Comparison of ENCODE assay signal across 22 cellular contexts in genomic region chr9:136798708-136799078, GRCh38. TPM values are rescaled to one million over a fixed set of nuclear protein-coding genes. Genes with fewer than 3 reads are reported as not detected.
DNase-seq lines count a peak whose midpoint lies in the region; ATAC-seq, FAIRE-seq and TF ChIP-seq lines count a peak whose summit lies in the region.
"Had no signal": no experiment of that assay in that cellular context is flagged by ENCODE, and none has a peak within 500 bp of the region (broad histone marks: within the 10 kb centered on the region; RNA-seq: fewer than 3 reads in every experiment).

No MANE protein-coding gene starts in this region.

- DNase-seq in HepG2 (ENCODE audit: low spot score) = no peak
- DNase-seq in right lobe of liver = no peak
- no peak for DNase-seq in colonic mucosa
- DNase-seq in neural crest cell (ENCODE audit: low read depth, low spot score) = no peak
- no peak for DNase-seq in DMS79 treated with DMSO at 0.1 percent for 48 hours (lab: John Stamatoyannopoulos, UW)
- no peak for DNase-seq in HAP-1 (ENCODE audit: low spot score in 2 of 2)
- no peak for DNase-seq in NCI-H2029 treated with DMSO at 0.1 percent for 48 hours (lab: John Stamatoyannopoulos, UW)
- DNase-seq in effector CD4-positive, alpha-beta T cell = no peak
- DNase-seq: cortex of kidney, foreskin melanocyte, SHP77 treated with DMSO at 0.1 percent for 48 hours had no signal

- H3K36me3 ChIP-seq in HepG2 (replicated peaks in 1 of 2; ENCODE audit: control insufficient read depth in 1 of 2, insufficient read depth in 2 of 2, low read length in 2 of 2) (peaks cover 0 to 1% of the 10 kb centered on the region in 2 experiments; a peak in 1 of 5 replicates), right lobe of liver (no peaks in the 10 kb centered on the region), colonic mucosa (no peaks in the 10 kb centered on the region), HAP-1 (replicated peaks) (no peaks in the 10 kb centered on the region; the same call in 1 of the 2 replicates)

- H3K27ac ChIP-seq in HepG2 (ENCODE audit: extremely low read length, insufficient read depth, low read length) = peak overlapping the region; percentile 84
- no peak overlapping the region for H3K27ac ChIP-seq in right lobe of liver
- peak overlapping the region; percentile 93 for H3K27ac ChIP-seq in colonic mucosa
- H3K27ac ChIP-seq: epithelial cell of prostate had no signal

- no peaks in the 10 kb centered on the region for H3K27me3 ChIP-seq in HepG2 (ENCODE audit: control insufficient read depth in 1 of 2, insufficient read depth in 2 of 2, low read length in 2 of 2)
- no peaks in the 10 kb centered on the region for H3K27me3 ChIP-seq in right lobe of liver
- no peaks in the 10 kb centered on the region for H3K27me3 ChIP-seq in colonic mucosa
- H3K27me3 ChIP-seq in HAP-1 (ENCODE audit: low read depth) = no peaks in the 10 kb centered on the region
- H3K27me3 ChIP-seq: testis had no signal

- TF ChIP-seq CTCF in HepG2 (CRISPR knock-in tag; IDR thresholded peaks at IDR 0.05) = no peak
- TF ChIP-seq CTCF in right lobe of liver (IDR thresholded peaks at IDR 0.05) = no peak
- TF ChIP-seq CTCF in colonic mucosa (IDR thresholded peaks at IDR 0.05) = no peak
- TF ChIP-seq CTCF in neural crest cell (conservative IDR thresholded peaks at IDR 0.05) = no peak

- WGBS in HepG2 (ENCODE audit: low lambda C conversion rate) = 5% methylated on average over 4 of the region's 6 CpGs
- no CpG with 5 or more reads among the region's 6 CpGs for WGBS in right lobe of liver (ENCODE audit: insufficient coverage, low coverage, low lambda C conversion rate, missing lambda C conversion rate)

- peak; percentile 3 for ATAC-seq in HepG2
- ATAC-seq in right lobe of liver = no peak
- ATAC-seq: activated naive CD4-positive, alpha-beta T cell treated with anti-CD3 and anti-CD28 coated beads, Interleukin-2, amount 50 U/mL, for 72 hours; stimulated activated effector memory CD8-positive, alpha-beta T cell treated with anti-CD3 and anti-CD28 coated beads, Interleukin-12 subunit alpha, Interleukin-12 subunit beta, amount 100 ng/mL, for 72 hours had no signal

- H3K4me2 ChIP-seq in HepG2 (ENCODE audit: low read depth, low read length) = peak overlapping the region; percentile 90

- POLR2A ChIA-PET in HepG2 (lab: Yijun Ruan, JAX) = interaction anchor here (0.7 to 2.8 kb wide), 5 partner anchors 8 to 255 kb away, joined by 3 to 35 read pairs (median 8); partner anchors contain the start of genes CLIC3, ENTPD2, RABL6 and TMEM141

- no peak for TF ChIP-seq EP300 in HepG2 (IDR thresholded peaks at IDR 0.05; ENCODE audit: low read depth in 2 of 2, low read length in 2 of 2)
- no peak for TF ChIP-seq EP300 in HepG2 (CRISPR knock-in tag; IDR thresholded peaks at IDR 0.05; ENCODE audit: borderline replicate concordance)

- H3K4me1 Mint-ChIP-seq in neural crest cell = peaks cover 25% of the 10 kb centered on the region

- no peaks in the 10 kb centered on the region for H3K9me3 Mint-ChIP-seq in neural crest cell
- H3K9me3 Mint-ChIP-seq: activated naive CD4-positive, alpha-beta T cell treated with anti-CD3 and anti-CD28 coated beads, Interleukin-2, amount 50 U/mL, for 72 hours; activated T-helper 1 cell treated with anti-CD3 and anti-CD28 coated beads, Interleukin-12 subunit alpha, Interleukin-12 subunit beta, Interleukin-2, Interleukin-4 antibody, amounts not matched to agents 30 ng/mL and 10 ng/mL and 1 ng/mL, durations not matched to agents 14 hours and 24 hours and 36 hours; brain; nephron; stimulated activated effector memory CD8-positive, alpha-beta T cell treated with anti-CD3 and anti-CD28 coated beads, Interleukin-12 subunit alpha, Interleukin-12 subunit beta, amount 100 ng/mL, for 72 hours had no signal

- no peak for TF ChIP-seq RAD21 in HepG2 (CRISPR knock-in tag; IDR thresholded peaks at IDR 0.05)

- peak overlapping the region; percentile 34 for H3K4me3 Mint-ChIP-seq in neural crest cell
- H3K4me3 Mint-ChIP-seq: activated T-helper 1 cell treated with anti-CD3 and anti-CD28 coated beads, Interleukin-12 subunit alpha, Interleukin-12 subunit beta, Interleukin-2, Interleukin-4 antibody, amounts not matched to agents 30 ng/mL and 10 ng/mL and 1 ng/mL, durations not matched to agents 14 hours and 24 hours and 36 hours had no signal

- H2AFZ ChIP-seq in HepG2 (ENCODE audit: low read length) = no peak overlapping the region

- H4K20me1 ChIP-seq in HepG2 (ENCODE audit: insufficient read depth, low read length) = no peaks in the 10 kb centered on the region; the same call in none of the 2 replicates

- intact Hi-C loops in HepG2 (cut with micrococcal nuclease; ENCODE audit: unreplicated experiment) = no loop called here
- intact Hi-C loops in right lobe of liver (cut with DNase I) = no loop called here
- intact Hi-C loops in colonic mucosa (cut with DNase I) = loop anchor here (10.0 kb wide), 1 partner anchor 46 kb away; the partner anchor contains the start of genes AJM1 and PHPT1

- peaks cover 35% of the 10 kb centered on the region for H3K79me2 ChIP-seq in HepG2 (ENCODE audit: insufficient read depth, low read length)

- H3K27ac Mint-ChIP-seq in neural crest cell (ENCODE audit: unreplicated experiment) = no peak overlapping the region
- H3K27ac Mint-ChIP-seq: activated naive CD4-positive, alpha-beta T cell treated with anti-CD3 and anti-CD28 coated beads, Interleukin-2, amount 50 U/mL, for 72 hours; activated T-helper 1 cell treated with anti-CD3 and anti-CD28 coated beads, Interleukin-12 subunit alpha, Interleukin-12 subunit beta, Interleukin-2, Interleukin-4 antibody, amounts not matched to agents 30 ng/mL and 10 ng/mL and 1 ng/mL, durations not matched to agents 14 hours and 24 hours and 36 hours; brain; nephron; stimulated activated effector memory CD8-positive, alpha-beta T cell treated with anti-CD3 and anti-CD28 coated beads, Interleukin-12 subunit alpha, Interleukin-12 subunit beta, amount 100 ng/mL, for 72 hours had no signal

- H3K27me3 Mint-ChIP-seq in neural crest cell (ENCODE audit: low read depth) = peaks cover 46% of the 10 kb centered on the region

- no peak for FAIRE-seq in HepG2 (lab: Jason Lieb, UNC)
- FAIRE-seq: keratinocyte had no signal

- CTCF ChIA-PET in HepG2 (lab: Yijun Ruan, JAX; ENCODE audit: low intra/inter-chr PET ratio, low total read pairs) = no interaction called here

- H3K9me3 ChIP-seq in HepG2 (ENCODE audit: low read length) (no peaks in the 10 kb centered on the region), right lobe of liver (no peaks in the 10 kb centered on the region), colonic mucosa (no peaks in the 10 kb centered on the region), HAP-1 (no peaks in the 10 kb centered on the region)
- H3K9me3 ChIP-seq: testis had no signal

- TF ChIP-seq POLR2A in HepG2 (IDR thresholded peaks at IDR 0.05; ENCODE audit: insufficient read depth in 1 of 2, low read depth in 2 of 2, low read length in 2 of 2) = no peak
- no peak for TF ChIP-seq POLR2A in right lobe of liver (IDR thresholded peaks at IDR 0.05)

- no peaks in the 10 kb centered on the region for H3K36me3 Mint-ChIP-seq in neural crest cell (ENCODE audit: low read depth)
- H3K36me3 Mint-ChIP-seq: activated naive CD4-positive, alpha-beta T cell treated with anti-CD3 and anti-CD28 coated beads, Interleukin-2, amount 50 U/mL, for 72 hours; brain had no signal

- H3K4me3 ChIP-seq in HepG2 (replicated peaks in 1 of 3; ENCODE audit: insufficient read depth in 1 of 3, low read depth in 2 of 3, low read length in 3 of 3) (peak overlapping the region; percentile 57 to 85 (median 75); a peak in 5 of 6 replicates), right lobe of liver (no peak overlapping the region), colonic mucosa (peak overlapping the region; percentile 44), HAP-1 (no peak overlapping the region)

- H3K9ac ChIP-seq in HepG2 (ENCODE audit: insufficient read depth, low read depth, low read length) = peak overlapping the region; percentile 70
- peak overlapping the region; percentile 74 to 86 for H3K9ac ChIP-seq in colonic mucosa (ENCODE audit: low read depth in 2 of 2, low read length in 2 of 2)

- in situ Hi-C loops in HepG2 (cut with HindIII; ENCODE audit: extremely low pct_ligation_motif_present, low pct_unique_long_range_greater_than_20kb) = no loop called here
- in situ Hi-C loops in HAP-1 (cut with MboI; ENCODE audit: low sequenced_read_pairs) = loop anchor here (25.0 kb wide), 1 partner anchor 439 kb away; the partner anchor contains the start of genes CYSRT1, RNF224, SLC34A3 and TUBB4B

- no TSS peak for BruUV-seq in HepG2 (replicated peaks; lab: Mats Ljungman, UMichigan)

- H3K4me1 ChIP-seq in HepG2 (ENCODE audit: insufficient read depth, low read length) (peaks cover 75% of the 10 kb centered on the region), right lobe of liver (peaks cover 0 to 25% (median 13%) of the 10 kb centered on the region in 4 donors), colonic mucosa (peaks cover 10% of the 10 kb centered on the region), HAP-1 (peaks cover 14% of the 10 kb centered on the region)

RNA-seq across cellular contexts. Expression of gene CCDC183, which starts 2.6 kb away (rescaled TPM):
- total RNA-seq in HepG2 (2016; rRNA removed; fragmentation: Illumina TruSeq; extraction: Trizol) (3.0 and 5.0 TPM in 2 replicates), right lobe of liver (1 to 10 TPM in 2 of 6 experiments, under 1 TPM in 3, not detected in 1; 0.43 to 1.2 (median 0.74) TPM), colonic mucosa (10 to 100 TPM in 1 of 2 donors, 1 to 10 TPM in 1; 2.4 to 20.0 TPM), neural crest cell (0.93 and 1.4 TPM in 2 replicates)
- 7.7 and 12.2 TPM in 2 replicates for total RNA-seq in HepG2 (2016; cell fraction: cytosol; rRNA removed; fragmentation: Illumina TruSeq; extraction: Trizol; ENCODE audit: low read depth)
- 2.7 and 3.9 TPM in 2 replicates for total RNA-seq in HepG2 (2016; cell fraction: insoluble cytoplasmic fraction; rRNA removed; fragmentation: Illumina TruSeq; extraction: Trizol)
- total RNA-seq in HepG2 (2016; cell fraction: membrane; rRNA removed; fragmentation: Illumina TruSeq; extraction: Trizol) = 8.1 and 14.4 TPM in 2 replicates
- 1.6 and 3.7 TPM in 2 replicates for total RNA-seq in HepG2 (2016; cell fraction: nucleus; rRNA removed; fragmentation: Illumina TruSeq; extraction: Trizol)
- 66.4 and 91.2 TPM in 2 replicates for polyA plus RNA-seq in HepG2 (2011; rRNA removed)
- polyA plus RNA-seq in HepG2 (2011; cell fraction: cytosol; rRNA removed) = 27.0 and 41.7 TPM in 2 replicates
- 838 and 949 TPM in 2 replicates for polyA plus RNA-seq in HepG2 (2011; cell fraction: nucleus; rRNA removed)
- 36.4 and 41.6 TPM in 2 replicates for polyA plus RNA-seq in HepG2 (2012)
- 10.3 and 12.4 TPM in 2 replicates for polyA plus RNA-seq in HepG2 (2016; cell fraction: cytosol; fragmentation: Illumina TruSeq; extraction: Trizol; ENCODE audit: low read depth)
- polyA plus RNA-seq in HepG2 (2016; cell fraction: insoluble cytoplasmic fraction; fragmentation: Illumina TruSeq; extraction: Trizol; ENCODE audit: low read depth) = 4.0 and 6.0 TPM in 2 replicates
- polyA plus RNA-seq in HepG2 (2016; cell fraction: membrane; fragmentation: Illumina TruSeq; extraction: Trizol; ENCODE audit: low read depth) = 10.0 and 11.0 TPM in 2 replicates
- 5.5 and 8.4 TPM in 2 replicates for polyA plus RNA-seq in HepG2 (2016; cell fraction: nucleus; fragmentation: Illumina TruSeq; extraction: Trizol; ENCODE audit: insufficient read depth, low read depth)
- 0.12 and 15.7 TPM in 2 replicates for polyA minus RNA-seq in HepG2 (2011; rRNA and poly(A)+ RNA removed; ENCODE audit: low replicate concordance)
- polyA minus RNA-seq in HepG2 (2011; cell fraction: cytosol; rRNA and poly(A)+ RNA removed) = 5.2 and 6.7 TPM in 2 replicates
- polyA minus RNA-seq in HepG2 (2011; cell fraction: nucleus; rRNA and poly(A)+ RNA removed) = 70.7 and 83.0 TPM in 2 replicates

RNA-seq across cellular contexts. Expression of gene TMEM141, which starts 7.5 kb away (rescaled TPM):
- total RNA-seq in HepG2 (2016; rRNA removed; fragmentation: Illumina TruSeq; extraction: Trizol) (81.0 and 84.7 TPM in 2 replicates), right lobe of liver (100 to 1,000 TPM in 1 of 6 experiments, 10 to 100 TPM in 5; 46.5 to 105 (median 56.7) TPM), colonic mucosa (100 to 1,000 TPM; 236 to 366 TPM), neural crest cell (27.8 and 31.0 TPM in 2 replicates)
- total RNA-seq in HepG2 (2016; cell fraction: cytosol; rRNA removed; fragmentation: Illumina TruSeq; extraction: Trizol; ENCODE audit: low read depth) = 70.4 and 100.0 TPM in 2 replicates
- 80.8 and 84.7 TPM in 2 replicates for total RNA-seq in HepG2 (2016; cell fraction: insoluble cytoplasmic fraction; rRNA removed; fragmentation: Illumina TruSeq; extraction: Trizol)
- total RNA-seq in HepG2 (2016; cell fraction: membrane; rRNA removed; fragmentation: Illumina TruSeq; extraction: Trizol) = 80.1 and 91.8 TPM in 2 replicates
- total RNA-seq in HepG2 (2016; cell fraction: nucleus; rRNA removed; fragmentation: Illumina TruSeq; extraction: Trizol) = 33.1 and 42.9 TPM in 2 replicates
- 199 and 202 TPM in 2 replicates for polyA plus RNA-seq in HepG2 (2011; rRNA removed)
- 251 and 366 TPM in 2 replicates for polyA plus RNA-seq in HepG2 (2011; cell fraction: cytosol; rRNA removed)
- 166 and 175 TPM in 2 replicates for polyA plus RNA-seq in HepG2 (2011; cell fraction: nucleus; rRNA removed)
- polyA plus RNA-seq in HepG2 (2012) = 67.3 and 131 TPM in 2 replicates
- 77.4 and 109 TPM in 2 replicates for polyA plus RNA-seq in HepG2 (2016; cell fraction: cytosol; fragmentation: Illumina TruSeq; extraction: Trizol; ENCODE audit: low read depth)
- 78.7 and 86.2 TPM in 2 replicates for polyA plus RNA-seq in HepG2 (2016; cell fraction: insoluble cytoplasmic fraction; fragmentation: Illumina TruSeq; extraction: Trizol; ENCODE audit: low read depth)
- polyA plus RNA-seq in HepG2 (2016; cell fraction: membrane; fragmentation: Illumina TruSeq; extraction: Trizol; ENCODE audit: low read depth) = 77.7 and 87.6 TPM in 2 replicates
- polyA plus RNA-seq in HepG2 (2016; cell fraction: nucleus; fragmentation: Illumina TruSeq; extraction: Trizol; ENCODE audit: insufficient read depth, low read depth) = 59.2 and 68.0 TPM in 2 replicates
- polyA minus RNA-seq in HepG2 (2011; rRNA and poly(A)+ RNA removed; ENCODE audit: low replicate concordance) = 52.1 and 111 TPM in 2 replicates
- polyA minus RNA-seq in HepG2 (2011; cell fraction: cytosol; rRNA and poly(A)+ RNA removed) = 30.4 and 35.6 TPM in 2 replicates
- 38.6 and 51.1 TPM in 2 replicates for polyA minus RNA-seq in HepG2 (2011; cell fraction: nucleus; rRNA and poly(A)+ RNA removed)

RNA-seq across cellular contexts. Expression of gene RABL6, which starts 9.1 kb away (rescaled TPM):
- total RNA-seq in HepG2 (2016; rRNA removed; fragmentation: Illumina TruSeq; extraction: Trizol) = 66.4 and 81.5 TPM in 2 replicates
- 37.0 and 38.7 TPM in 2 replicates for total RNA-seq in HepG2 (2016; cell fraction: cytosol; rRNA removed; fragmentation: Illumina TruSeq; extraction: Trizol; ENCODE audit: low read depth)
- total RNA-seq in HepG2 (2016; cell fraction: insoluble cytoplasmic fraction; rRNA removed; fragmentation: Illumina TruSeq; extraction: Trizol) = 54.7 and 84.6 TPM in 2 replicates
- total RNA-seq in HepG2 (2016; cell fraction: membrane; rRNA removed; fragmentation: Illumina TruSeq; extraction: Trizol) = 88.7 and 91.1 TPM in 2 replicates
- total RNA-seq in HepG2 (2016; cell fraction: nucleus; rRNA removed; fragmentation: Illumina TruSeq; extraction: Trizol) = 50.3 and 58.9 TPM in 2 replicates
- polyA plus RNA-seq in HepG2 (2011; rRNA removed) = 125 and 139 TPM in 2 replicates
- polyA plus RNA-seq in HepG2 (2011; cell fraction: cytosol; rRNA removed) = 72.4 and 105 TPM in 2 replicates
- 222 and 282 TPM in 2 replicates for polyA plus RNA-seq in HepG2 (2011; cell fraction: nucleus; rRNA removed)
- 114 and 126 TPM in 2 replicates for polyA plus RNA-seq in HepG2 (2012)
- 45.2 and 45.6 TPM in 2 replicates for polyA plus RNA-seq in HepG2 (2016; cell fraction: cytosol; fragmentation: Illumina TruSeq; extraction: Trizol; ENCODE audit: low read depth)
- polyA plus RNA-seq in HepG2 (2016; cell fraction: insoluble cytoplasmic fraction; fragmentation: Illumina TruSeq; extraction: Trizol; ENCODE audit: low read depth) = 68.3 and 84.3 TPM in 2 replicates
- polyA plus RNA-seq in HepG2 (2016; cell fraction: membrane; fragmentation: Illumina TruSeq; extraction: Trizol; ENCODE audit: low read depth) = 80.1 and 85.2 TPM in 2 replicates
- 135 and 137 TPM in 2 replicates for polyA plus RNA-seq in HepG2 (2016; cell fraction: nucleus; fragmentation: Illumina TruSeq; extraction: Trizol; ENCODE audit: insufficient read depth, low read depth)
- 117 and 139 TPM in 2 replicates for polyA minus RNA-seq in HepG2 (2011; rRNA and poly(A)+ RNA removed; ENCODE audit: low replicate concordance)
- 60.1 and 64.7 TPM in 2 replicates for polyA minus RNA-seq in HepG2 (2011; cell fraction: cytosol; rRNA and poly(A)+ RNA removed)
- 67.3 and 68.4 TPM in 2 replicates for polyA minus RNA-seq in HepG2 (2011; cell fraction: nucleus; rRNA and poly(A)+ RNA removed)
- total RNA-seq in right lobe of liver = 10 to 100 TPM in 4 of 6 experiments, 1 to 10 TPM in 2; 8.0 to 14.8 (median 12.4) TPM
- total RNA-seq in colonic mucosa = 100 to 1,000 TPM; 126 to 163 TPM
- total RNA-seq in neural crest cell = 191 and 198 TPM in 2 replicates

RNA-seq across cellular contexts. Expression of gene LCN15, which starts 34.4 kb away (rescaled TPM):
- total RNA-seq in HepG2 (2016; rRNA removed; fragmentation: Illumina TruSeq; extraction: Trizol) (0.29 and 1.3 TPM in 2 replicates), right lobe of liver (not detected), colonic mucosa (1 to 10 TPM in 1 of 2 donors, not detected in 1; 3.4 TPM), neural crest cell (not detected in 2 replicates)
- 1.3 and 1.9 TPM in 2 replicates for total RNA-seq in HepG2 (2016; cell fraction: cytosol; rRNA removed; fragmentation: Illumina TruSeq; extraction: Trizol; ENCODE audit: low read depth)
- total RNA-seq in HepG2 (2016; cell fraction: insoluble cytoplasmic fraction; rRNA removed; fragmentation: Illumina TruSeq; extraction: Trizol) = 0.55 and 1.00 TPM in 2 replicates
- 0.96 and 1.5 TPM in 2 replicates for total RNA-seq in HepG2 (2016; cell fraction: membrane; rRNA removed; fragmentation: Illumina TruSeq; extraction: Trizol)
- total RNA-seq in HepG2 (2016; cell fraction: nucleus; rRNA removed; fragmentation: Illumina TruSeq; extraction: Trizol) = 0.41 and 0.99 TPM in 2 replicates
- polyA plus RNA-seq in HepG2 (2011; rRNA removed) = 32.9 and 53.7 TPM in 2 replicates
- 35.0 and 114 TPM in 2 replicates for polyA plus RNA-seq in HepG2 (2011; cell fraction: cytosol; rRNA removed)
- 18.7 and 43.2 TPM in 2 replicates for polyA plus RNA-seq in HepG2 (2011; cell fraction: nucleus; rRNA removed)
- polyA plus RNA-seq in HepG2 (2012) = 13.7 and 27.0 TPM in 2 replicates
- 1.2 and 1.3 TPM in 2 replicates for polyA plus RNA-seq in HepG2 (2016; cell fraction: cytosol; fragmentation: Illumina TruSeq; extraction: Trizol; ENCODE audit: low read depth)
- 0.36 and 0.57 TPM in 2 replicates for polyA plus RNA-seq in HepG2 (2016; cell fraction: insoluble cytoplasmic fraction; fragmentation: Illumina TruSeq; extraction: Trizol; ENCODE audit: low read depth)
- polyA plus RNA-seq in HepG2 (2016; cell fraction: membrane; fragmentation: Illumina TruSeq; extraction: Trizol; ENCODE audit: low read depth) = 0.84 and 0.88 TPM in 2 replicates
- polyA plus RNA-seq in HepG2 (2016; cell fraction: nucleus; fragmentation: Illumina TruSeq; extraction: Trizol; ENCODE audit: insufficient read depth, low read depth) = 0.93 and 1.4 TPM in 2 replicates
- 28.1 TPM in 1 of 2 replicates, not detected in the other for polyA minus RNA-seq in HepG2 (2011; rRNA and poly(A)+ RNA removed; ENCODE audit: low replicate concordance)
- polyA minus RNA-seq in HepG2 (2011; cell fraction: cytosol; rRNA and poly(A)+ RNA removed) = 3.6 and 11.7 TPM in 2 replicates
- 2.1 and 3.2 TPM in 2 replicates for polyA minus RNA-seq in HepG2 (2011; cell fraction: nucleus; rRNA and poly(A)+ RNA removed)
- total RNA-seq: activated CD8-positive, alpha-beta memory T cell treated with anti-CD3 and anti-CD28 coated beads for 36 hours; activated naive CD4-positive, alpha-beta T cell treated with anti-CD3 and anti-CD28 coated beads, Interleukin-2, amount 50 U/mL, for 72 hours; activated T-helper 1 cell treated with anti-CD3 and anti-CD28 coated beads, Interleukin-12 subunit alpha, Interleukin-12 subunit beta, Interleukin-2, Interleukin-4 antibody, amounts not matched to agents 30 ng/mL and 10 ng/mL and 1 ng/mL, durations not matched to agents 14 hours and 24 hours and 36 hours; NCI-H460; T-helper 1 cell treated with Interleukin-12 subunit alpha and Interleukin-12 subunit beta and Interleukin-4 antibody, amounts not matched to agents 30 ng/mL and 1 ng/mL, for 36 hours had no signal
- polyA plus RNA-seq: keratinocyte had no signal

RNA-seq across cellular contexts. Expression of gene LCN8, which starts 40.6 kb away (rescaled TPM):
- total RNA-seq in HepG2 (2016; rRNA removed; fragmentation: Illumina TruSeq; extraction: Trizol) = not detected in 2 replicates
- total RNA-seq in HepG2 (2016; cell fraction: cytosol; rRNA removed; fragmentation: Illumina TruSeq; extraction: Trizol; ENCODE audit: low read depth) = not detected in 2 replicates
- not detected in 2 replicates for total RNA-seq in HepG2 (2016; cell fraction: insoluble cytoplasmic fraction; rRNA removed; fragmentation: Illumina TruSeq; extraction: Trizol)
- total RNA-seq in HepG2 (2016; cell fraction: membrane; rRNA removed; fragmentation: Illumina TruSeq; extraction: Trizol) = not detected in 2 replicates
- total RNA-seq in HepG2 (2016; cell fraction: nucleus; rRNA removed; fragmentation: Illumina TruSeq; extraction: Trizol) = not detected in 2 replicates
- 0.15 TPM in 1 of 2 replicates, not detected in the other for polyA plus RNA-seq in HepG2 (2011; rRNA removed)
- polyA plus RNA-seq in HepG2 (2011; cell fraction: cytosol; rRNA removed) = 0.01 TPM in 1 of 2 replicates, not detected in the other
- 0.64 and 1.8 TPM in 2 replicates for polyA plus RNA-seq in HepG2 (2011; cell fraction: nucleus; rRNA removed)
- polyA plus RNA-seq in HepG2 (2012) = not detected in 2 replicates
- polyA plus RNA-seq in HepG2 (2016; cell fraction: cytosol; fragmentation: Illumina TruSeq; extraction: Trizol; ENCODE audit: low read depth) = not detected in 2 replicates
- not detected in 2 replicates for polyA plus RNA-seq in HepG2 (2016; cell fraction: insoluble cytoplasmic fraction; fragmentation: Illumina TruSeq; extraction: Trizol; ENCODE audit: low read depth)
- not detected in 2 replicates for polyA plus RNA-seq in HepG2 (2016; cell fraction: membrane; fragmentation: Illumina TruSeq; extraction: Trizol; ENCODE audit: low read depth)
- polyA plus RNA-seq in HepG2 (2016; cell fraction: nucleus; fragmentation: Illumina TruSeq; extraction: Trizol; ENCODE audit: insufficient read depth, low read depth) = not detected in 2 replicates
- polyA minus RNA-seq in HepG2 (2011; rRNA and poly(A)+ RNA removed; ENCODE audit: low replicate concordance) = not detected in 2 replicates
- polyA minus RNA-seq in HepG2 (2011; cell fraction: cytosol; rRNA and poly(A)+ RNA removed) = not detected in 2 replicates
- polyA minus RNA-seq in HepG2 (2011; cell fraction: nucleus; rRNA and poly(A)+ RNA removed) = not detected in 2 replicates
- not detected for total RNA-seq in right lobe of liver
- total RNA-seq in colonic mucosa = not detected
- not detected in 2 replicates for total RNA-seq in neural crest cell
- total RNA-seq: activated CD8-positive, alpha-beta memory T cell treated with anti-CD3 and anti-CD28 coated beads for 36 hours; activated naive CD4-positive, alpha-beta T cell treated with anti-CD3 and anti-CD28 coated beads, Interleukin-2, amount 50 U/mL, for 72 hours; activated T-helper 1 cell treated with anti-CD3 and anti-CD28 coated beads, Interleukin-12 subunit alpha, Interleukin-12 subunit beta, Interleukin-2, Interleukin-4 antibody, amounts not matched to agents 30 ng/mL and 10 ng/mL and 1 ng/mL, durations not matched to agents 14 hours and 24 hours and 36 hours; NCI-H460; T-helper 1 cell treated with Interleukin-12 subunit alpha and Interleukin-12 subunit beta and Interleukin-4 antibody, amounts not matched to agents 30 ng/mL and 1 ng/mL, for 36 hours; testis had no signal
- polyA plus RNA-seq: keratinocyte had no signal

Comparison
In these comparisons a context has a peak if more than half of its experiments do, and no peak if none do; other contexts are left out.
1. H3K27ac ChIP-seq: peak in HepG2 (single experiment) and colonic mucosa (single experiment); none in right lobe of liver (0 of 3).
2. H3K4me3 ChIP-seq: peak in HepG2 (3 of 3) and colonic mucosa (single experiment); none in right lobe of liver (0 of 3) and HAP-1 (single experiment).